ENCODE assay signal across 24 cellular contexts in genomic region chr19:28221736-28222135, GRCh38.
"Had no signal": no experiment of that assay in that cellular context is flagged by ENCODE, and none has a peak within 500 bp of the region (broad histone marks: within the 10 kb centered on the region; RNA-seq: fewer than 3 reads in every experiment).

No MANE protein-coding gene starts in this region.

- ATAC-seq: activated naive CD4-positive, alpha-beta T cell treated with anti-CD3 and anti-CD28 coated beads, Interleukin-2, amount 50 U/mL, for 72 hours; effector memory CD8-positive, alpha-beta T cell; left lung; natural killer cell; T-cell had no signal

- H3K36me3 Mint-ChIP-seq: natural killer cell, T-cell had no signal

- H3K4me3 Mint-ChIP-seq: effector memory CD8-positive, alpha-beta T cell; natural killer cell; T-cell; T-helper 2 cell treated with Interferon-gamma antibody and Interleukin-4, amounts not matched to agents 5 μg/mL and 100 μg/mL, for 36 hours had no signal

- H3K27me3 ChIP-seq: breast epithelium, colonic mucosa, left lung, right atrium auricular region, upper lobe of left lung had no signal

- H3K4me1 ChIP-seq: breast epithelium, colonic mucosa, esophagus muscularis mucosa, left lung, right atrium auricular region, upper lobe of left lung had no signal

- DNase-seq: activated gamma-delta T cell treated with Interleukin-2 at 50 U/mL for 16 hours; activated T-cell treated with anti-CD3 and anti-CD28 coated beads, Interleukin-2, amount 50 U/mL, for 1 hour; aorta; colonic mucosa; dorsolateral prefrontal cortex; effector memory CD8-positive, alpha-beta T cell; hypothalamus; kidney; left lung; mammary epithelial cell; midbrain; natural killer cell; stimulated activated CD4-positive, alpha-beta T cell treated with anti-CD3 and anti-CD28 coated beads, Interleukin-4, amount 100 ng/mL, for 24 hours; stimulated activated naive CD4-positive, alpha-beta T cell treated with Interleukin-2 at 50 U/mL for 16 hours; T-cell; upper lobe of left lung had no signal

- H3K9me3 Mint-ChIP-seq: natural killer cell had no signal

- H3K36me3 ChIP-seq: breast epithelium, colonic mucosa, esophagus muscularis mucosa, left lung, right atrium auricular region, thoracic aorta, upper lobe of left lung had no signal

- H3K27ac Mint-ChIP-seq: activated naive CD4-positive, alpha-beta T cell treated with anti-CD3 and anti-CD28 coated beads, Interleukin-2, amount 50 U/mL, for 72 hours; effector memory CD8-positive, alpha-beta T cell; natural killer cell; T-cell; T-helper 2 cell treated with Interferon-gamma antibody and Interleukin-4, amounts not matched to agents 5 μg/mL and 100 μg/mL, for 36 hours had no signal

- H3K4me3 ChIP-seq: breast epithelium, colonic mucosa, dorsolateral prefrontal cortex, esophagus muscularis mucosa, left lung, right atrium auricular region, thoracic aorta, upper lobe of left lung had no signal

- H3K27ac ChIP-seq: breast epithelium, colonic mucosa, dorsolateral prefrontal cortex, esophagus muscularis mucosa, left lung, right atrium auricular region, thoracic aorta, upper lobe of left lung had no signal

- FAIRE-seq: frontal cortex, kidney, TTC549 had no signal

- H3K9me3 ChIP-seq: breast epithelium, colonic mucosa, esophagus muscularis mucosa, left lung, right atrium auricular region, thoracic aorta, upper lobe of left lung had no signal

- H3K4me1 Mint-ChIP-seq: natural killer cell, T-cell had no signal
